9 cellular contexts compared by ENCODE assay signal in the genomic region with DNA sequence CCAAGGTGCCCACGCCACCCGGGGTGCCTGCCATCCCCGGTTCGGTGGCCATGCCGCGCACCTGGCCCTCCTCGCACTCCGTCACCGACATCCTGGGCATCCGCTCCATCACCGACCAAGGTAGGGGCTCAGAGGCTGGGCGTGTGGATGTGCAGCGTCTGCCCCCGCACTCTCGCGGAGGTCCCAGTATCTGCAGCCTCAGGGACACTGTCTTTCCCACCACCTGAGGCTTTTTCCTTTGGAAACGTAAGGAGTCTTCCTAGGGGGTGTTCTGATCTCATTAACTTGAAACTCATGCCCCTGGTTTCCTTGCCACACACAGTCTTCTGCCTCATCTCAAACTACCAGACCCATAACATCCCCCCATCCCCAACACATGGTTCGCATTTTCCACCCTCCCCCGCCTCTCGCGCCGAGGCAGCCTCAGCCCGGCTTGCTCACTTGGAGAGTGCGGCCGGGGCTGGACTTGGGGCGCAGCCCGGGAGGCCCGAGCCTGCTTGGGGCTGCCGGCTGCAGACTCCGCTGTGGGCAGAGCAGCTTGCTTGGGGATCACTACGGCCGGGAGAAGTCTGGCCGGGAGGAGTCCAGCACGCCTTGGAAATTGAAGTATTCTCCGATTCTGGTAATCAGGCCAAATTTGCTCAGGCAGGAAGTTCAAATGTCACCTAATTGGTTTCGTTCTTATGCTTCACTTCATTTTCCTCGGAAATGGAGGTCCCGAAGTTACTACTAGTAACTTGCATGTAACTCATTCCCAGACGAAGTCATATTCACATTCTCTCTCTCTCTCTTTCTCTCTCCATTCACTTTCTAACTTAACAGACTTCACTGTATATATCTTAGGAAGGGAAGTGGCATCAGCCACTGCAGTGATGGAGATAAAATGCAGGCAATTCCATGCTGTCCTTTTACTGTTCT. TPM values are rescaled to one million over a fixed set of nuclear protein-coding genes. Genes with fewer than 3 reads are reported as not detected.
DNase-seq lines count a peak whose midpoint lies in the region; ATAC-seq and TF ChIP-seq lines count a peak whose summit lies in the region.
"Had no signal": no experiment of that assay in that cellular context is flagged by ENCODE, and none has a peak within 500 bp of the region (broad histone marks: within the 10 kb centered on the region; RNA-seq: fewer than 3 reads in every experiment).

No MANE protein-coding gene starts in this region.

- no peak for TF ChIP-seq CTCF in chondrocyte (IDR thresholded peaks at IDR 0.05)

- POLR2A ChIA-PET in naive thymus-derived CD8-positive, alpha-beta T cell (lab: Charles Lee) = no interaction called here

- H3K36me3 Mint-ChIP-seq in chondrocyte (ENCODE audit: low read depth) = peaks cover 5% of the 10 kb centered on the region
- peaks cover 5 to 26% (median 8%) of the 10 kb centered on the region in 3 donors for H3K36me3 Mint-ChIP-seq in naive thymus-derived CD8-positive, alpha-beta T cell

- H3K9me3 Mint-ChIP-seq in chondrocyte (ENCODE audit: low read depth) = no peaks in the 10 kb centered on the region
- H3K9me3 Mint-ChIP-seq in naive thymus-derived CD8-positive, alpha-beta T cell = peaks cover 0 to 23% (median 5%) of the 10 kb centered on the region in 9 donors

- peaks cover 34% of the 10 kb centered on the region for H3K4me1 Mint-ChIP-seq in chondrocyte (ENCODE audit: low read depth)
- peaks cover 15 to 66% (median 44%) of the 10 kb centered on the region in 4 donors for H3K4me1 Mint-ChIP-seq in naive thymus-derived CD8-positive, alpha-beta T cell

- H3K4me3 Mint-ChIP-seq in chondrocyte (ENCODE audit: unreplicated experiment) = peak overlapping the region; percentile 46
- peak overlapping the region; percentile 8 to 75 (median 59) for H3K4me3 Mint-ChIP-seq in naive thymus-derived CD8-positive, alpha-beta T cell

- H3K27ac Mint-ChIP-seq in chondrocyte (ENCODE audit: unreplicated experiment) = no peak overlapping the region
- no peak overlapping the region for H3K27ac Mint-ChIP-seq in naive thymus-derived CD8-positive, alpha-beta T cell

- peaks cover 86% of the 10 kb centered on the region for H3K27me3 Mint-ChIP-seq in chondrocyte (ENCODE audit: low read depth)
- H3K27me3 Mint-ChIP-seq in naive thymus-derived CD8-positive, alpha-beta T cell = peaks cover 58 to 91% (median 74%) of the 10 kb centered on the region in 5 donors

- DNase-seq in AG20443 (ENCODE audit: low spot score) = peak; percentile 76
- DNase-seq in HT1080 (ENCODE audit: low read depth) = peak; percentile 18
- DNase-seq in chondrocyte (ENCODE audit: low spot score) = no peak
- DNase-seq in naive thymus-derived CD8-positive, alpha-beta T cell = no peak
- no peak for DNase-seq in NCI-H1930 (lab: John Stamatoyannopoulos, UW)
- no peak for DNase-seq in T1000 (lab: John Stamatoyannopoulos, UW)
- no peak for DNase-seq in activated effector memory CD4-positive, alpha-beta T cell treated with anti-CD3 and anti-CD28 coated beads, Interleukin-2, amount 50 U/mL, for 16 hours

- ATAC-seq in naive thymus-derived CD8-positive, alpha-beta T cell = no peak
- ATAC-seq in GM18519 (IDR thresholded peaks at IDR 0.05; ENCODE audit: low FRiP score, unreplicated experiment) = no peak

RNA-seq across cellular contexts. Expression of a gene that starts 2.0 kb away (rescaled TPM):
- 1.8 and 2.2 TPM in 2 replicates for total RNA-seq in HT1080 (2014; rRNA removed; shearing (Covaris generic))
- 3.8 and 4.3 TPM in 2 replicates for polyA plus RNA-seq in HT1080 (2015; cell fraction: cytosol; rRNA removed)
- polyA plus RNA-seq in HT1080 (2015; cell fraction: nucleus; rRNA removed) = 4.1 and 4.4 TPM in 2 replicates
- total RNA-seq in chondrocyte = 0.17 to 0.28 TPM in 2 of 3 replicates, not detected in the other
- not detected for total RNA-seq in naive thymus-derived CD8-positive, alpha-beta T cell
- not detected for polyA plus RNA-seq in naive thymus-derived CD8-positive, alpha-beta T cell
- total RNA-seq: T-helper 2 cell treated with Interferon-gamma antibody and Interleukin-4, amounts not matched to agents 100 ng/mL and 5 ng/mL, for 36 hours had no signal

Comparison
In these comparisons a context has a peak if more than half of its experiments do, and no peak if none do; other contexts are left out.
1. DNase-seq: peak in AG20443 (single experiment) and HT1080 (single experiment); none in chondrocyte (single experiment), naive thymus-derived CD8-positive, alpha-beta T cell (0 of 10), NCI-H1930 (0 of 2), T1000 (single experiment) and activated effector memory CD4-positive, alpha-beta T cell treated with anti-CD3 and anti-CD28 coated beads, Interleukin-2, amount 50 U/mL, for 16 hours (single experiment).